Comparison of ENCODE assay signal across 8 cellular contexts in genomic region chr21:36260030-36260787, GRCh38. TPM values are rescaled to one million over a fixed set of nuclear protein-coding genes. Genes with fewer than 3 reads are reported as not detected.
DNase-seq lines count a peak whose midpoint lies in the region; ATAC-seq lines count a peak whose summit lies in the region.

No MANE protein-coding gene starts in this region.

- no peaks in the 10 kb centered on the region for H3K27me3 Mint-ChIP-seq in CD4-positive, alpha-beta memory T cell
- H3K27me3 Mint-ChIP-seq in activated CD4-positive, alpha-beta T cell treated with anti-CD3 and anti-CD28 coated beads for 36 hours = no peaks in the 10 kb centered on the region

- no peaks in the 10 kb centered on the region for H3K9me3 ChIP-seq in CD4-positive, alpha-beta memory T cell (ENCODE audit: control insufficient read depth in 1 of 2, low read length in 2 of 2)
- no peaks in the 10 kb centered on the region for H3K9me3 ChIP-seq in endocrine pancreas (ENCODE audit: control insufficient read depth, low read length)

- H3K27ac ChIP-seq in CD4-positive, alpha-beta memory T cell (ENCODE audit: low read depth, low read length) = peak overlapping the region; percentile 44
- H3K27ac ChIP-seq in substantia nigra (ENCODE audit: low read depth, low read length, poor library complexity, severe bottlenecking) = peak overlapping the region; percentile 56

- CTCF ChIA-PET in CD4-positive, alpha-beta memory T cell (lab: Charles Lee; ENCODE audit: partially characterized antibody) = interaction anchor here (0.7 to 5.1 kb wide), 12 partner anchors 17 to 137 kb away, joined by 3 to 29 read pairs (median 6); partner anchors contain the start of gene MORC3
- CTCF ChIA-PET in activated CD4-positive, alpha-beta T cell treated with anti-CD3 and anti-CD28 coated beads for 36 hours (lab: Charles Lee) = interaction anchor here (1.0 to 1.2 kb wide), 3 partner anchors 14 to 72 kb away, joined by 3 to 4 read pairs (median 4); partner anchors contain the start of gene MORC3

- peak overlapping the region; percentile 65 for H3K9ac ChIP-seq in endocrine pancreas (ENCODE audit: control insufficient read depth, insufficient read depth, low read length)

- peaks cover 12% of the 10 kb centered on the region for H3K4me1 ChIP-seq in CD4-positive, alpha-beta memory T cell (ENCODE audit: insufficient read depth, low read length)
- no peaks in the 10 kb centered on the region for H3K4me1 ChIP-seq in endocrine pancreas (ENCODE audit: control insufficient read depth, insufficient read depth, low read length)

- peaks cover 10 to 17% (median 15%) of the 10 kb centered on the region in 4 donors for H3K4me1 Mint-ChIP-seq in CD4-positive, alpha-beta memory T cell
- H3K4me1 Mint-ChIP-seq in activated CD4-positive, alpha-beta T cell treated with anti-CD3 and anti-CD28 coated beads for 36 hours = peaks cover 19% of the 10 kb centered on the region

- H3K4me3 ChIP-seq in CD4-positive, alpha-beta memory T cell (ENCODE audit: low read length in 2 of 2) = peak overlapping the region; percentile 30 to 61
- peak overlapping the region; percentile 99 for H3K4me3 ChIP-seq in endocrine pancreas (ENCODE audit: control insufficient read depth, insufficient read depth, low read length)

- POLR2A ChIA-PET in CD4-positive, alpha-beta memory T cell (lab: Charles Lee; ENCODE audit: partially characterized antibody) = interaction anchor here (0.6 to 3.7 kb wide), 4 partner anchors 28 to 62 kb away, joined by 4 to 21 read pairs (median 6); partner anchors contain the start of gene MORC3
- POLR2A ChIA-PET in activated CD4-positive, alpha-beta T cell treated with anti-CD3 and anti-CD28 coated beads for 36 hours (lab: Charles Lee) = no interaction called here

- H3K36me3 Mint-ChIP-seq in CD4-positive, alpha-beta memory T cell = peaks cover 39 to 41% of the 10 kb centered on the region in 2 donors
- H3K36me3 Mint-ChIP-seq in activated CD4-positive, alpha-beta T cell treated with anti-CD3 and anti-CD28 coated beads for 36 hours (ENCODE audit: low read depth) = peaks cover 10% of the 10 kb centered on the region

- ATAC-seq in GM19463 (IDR thresholded peaks at IDR 0.05; ENCODE audit: unreplicated experiment) (peak; percentile 43), HG03565 (IDR thresholded peaks at IDR 0.05; ENCODE audit: unreplicated experiment) (no peak)
- peak; percentile 82 for ATAC-seq in activated CD4-positive, alpha-beta T cell treated with anti-CD3 and anti-CD28 coated beads for 36 hours

- no peaks in the 10 kb centered on the region for H3K27me3 ChIP-seq in CD4-positive, alpha-beta memory T cell (ENCODE audit: insufficient read depth, low read length)
- H3K27me3 ChIP-seq in endocrine pancreas (ENCODE audit: control insufficient read depth, insufficient read depth, low read length) = no peaks in the 10 kb centered on the region

- intact Hi-C loops in CD4-positive, alpha-beta memory T cell (cut with micrococcal nuclease) = loop anchor here (1.0 kb wide), 4 partner anchors 29 to 104 kb away; partner anchors contain the start of genes DOP1B and MORC3
- intact Hi-C loops in activated CD4-positive, alpha-beta T cell treated with anti-CD3 and anti-CD28 coated beads for 36 hours (cut with DNase I, micrococcal nuclease) = loop anchor here (1.0 to 2.0 kb wide), 3 partner anchors 38 to 71 kb away; partner anchors contain the start of gene MORC3 (in 1 of the 2)

- no peaks in the 10 kb centered on the region for H3K9me3 Mint-ChIP-seq in CD4-positive, alpha-beta memory T cell
- H3K9me3 Mint-ChIP-seq in activated CD4-positive, alpha-beta T cell treated with anti-CD3 and anti-CD28 coated beads for 36 hours (ENCODE audit: low read depth) = no peaks in the 10 kb centered on the region

- peak; percentile 58 to 72 (median 67) for DNase-seq in CD4-positive, alpha-beta memory T cell
- peak; percentile 74 for DNase-seq in NCI-H2227 (lab: John Stamatoyannopoulos, UW; ENCODE audit: unreplicated experiment)
- peak; percentile 52 for DNase-seq in activated CD4-positive, alpha-beta T cell treated with anti-CD3 and anti-CD28 coated beads for 36 hours
- peak; percentile 56 for DNase-seq in middle frontal gyrus (ENCODE audit: extremely low spot score, low spot score)
- peak in 9 of 49 donors; percentile 1 to 25 (median 15) for DNase-seq in substantia nigra (lab: John Stamatoyannopoulos, UW)

- peak overlapping the region; percentile 76 to 87 (median 86) for H3K4me3 Mint-ChIP-seq in CD4-positive, alpha-beta memory T cell
- H3K4me3 Mint-ChIP-seq in activated CD4-positive, alpha-beta T cell treated with anti-CD3 and anti-CD28 coated beads for 36 hours = peak overlapping the region; percentile 62

- H3K36me3 ChIP-seq in CD4-positive, alpha-beta memory T cell (ENCODE audit: insufficient read depth, low read length) = peaks cover 10% of the 10 kb centered on the region
- no peaks in the 10 kb centered on the region for H3K36me3 ChIP-seq in endocrine pancreas (ENCODE audit: control insufficient read depth, insufficient read depth, low read length)

- peak overlapping the region; percentile 57 to 95 (median 90) for H3K27ac Mint-ChIP-seq in CD4-positive, alpha-beta memory T cell
- H3K27ac Mint-ChIP-seq in activated CD4-positive, alpha-beta T cell treated with anti-CD3 and anti-CD28 coated beads for 36 hours = peak overlapping the region; percentile 87

RNA-seq across cellular contexts. Expression of gene MORC3, which starts 59.8 kb away (rescaled TPM):
- 100 to 1,000 TPM; 105 to 108 TPM for total RNA-seq in CD4-positive, alpha-beta memory T cell
- 10 to 100 TPM; 31.8 to 45.0 TPM for polyA plus RNA-seq in CD4-positive, alpha-beta memory T cell
- total RNA-seq in activated CD4-positive, alpha-beta T cell treated with anti-CD3 and anti-CD28 coated beads for 36 hours = 10 to 100 TPM; 23.9 to 25.0 TPM

Comparison
In these comparisons a context has a peak if more than half of its experiments do, and no peak if none do; other contexts are left out.
1. RNA of gene MORC3, which starts 59.8 kb away (total RNA-seq): 105 to 108 TPM in CD4-positive, alpha-beta memory T cell; 23.9 to 25.0 TPM in activated CD4-positive, alpha-beta T cell treated with anti-CD3 and anti-CD28 coated beads for 36 hours; every median in the first group is over 4 times any median in the second.